33 cellular contexts compared by ENCODE assay signal in genomic region chr12:132379576-132379975, GRCh38. TPM values are rescaled to one million over a fixed set of nuclear protein-coding genes. Genes with fewer than 3 reads are reported as not detected.
"Had no signal": no experiment of that assay in that cellular context is flagged by ENCODE, and none has a peak within 500 bp of the region (broad histone marks: within the 10 kb centered on the region; RNA-seq: fewer than 3 reads in every experiment).

No MANE protein-coding gene starts in this region.

- H3K4me1 Mint-ChIP-seq: activated CD4-positive, alpha-beta T cell treated with anti-CD3 and anti-CD28 coated beads, Interleukin-2, amount 10 ng/mL, durations not matched to agents 24 days and 14 days; activated naive CD4-positive, alpha-beta T cell treated with anti-CD3 and anti-CD28 coated beads, Interleukin-2, amount 50 U/mL, for 24 hours had no signal

- H3K4me1 ChIP-seq: adrenal gland, body of pancreas, breast epithelium, Peyer's patch had no signal

- H3K9me3 Mint-ChIP-seq: activated CD4-positive, alpha-beta T cell treated with anti-CD3 and anti-CD28 coated beads, Interleukin-2, amount 10 ng/mL, durations not matched to agents 24 days and 14 days; activated CD8-positive, alpha-beta T cell treated with anti-CD3 and anti-CD28 coated beads for 36 hours; activated naive CD4-positive, alpha-beta T cell treated with anti-CD3 and anti-CD28 coated beads, Interleukin-2, amount 50 U/mL, for 24 hours; activated T-cell treated with anti-CD3 and anti-CD28 coated beads, Interleukin-2, amount 50 U/mL, for 24 hours; activated T-helper 2 cell treated with anti-CD3 and anti-CD28 coated beads, Interferon-gamma antibody, Interleukin-2, Interleukin-4, amounts not matched to agents 10 μg/mL and 5 μg/mL and 100 μg/mL, durations not matched to agents 14 hours and 24 hours and 36 hours; T-helper 1 cell treated with Interleukin-12 subunit alpha and Interleukin-12 subunit beta and Interleukin-4 antibody, amounts not matched to agents 30 μg/mL and 1 μg/mL, for 36 hours; T-helper 2 cell treated with Interferon-gamma antibody and Interleukin-4, amounts not matched to agents 5 μg/mL and 100 μg/mL, for 36 hours had no signal

- H3K27ac ChIP-seq: adrenal gland, body of pancreas, breast epithelium, KMS-11, Peyer's patch had no signal

- H3K4me2 ChIP-seq: KMS-11 had no signal

- H3K36me3 Mint-ChIP-seq: activated naive CD4-positive, alpha-beta T cell treated with anti-CD3 and anti-CD28 coated beads, Interleukin-2, amount 50 U/mL, for 24 hours had no signal

- DNase-seq: activated CD4-positive, alpha-beta T cell treated with anti-CD3 and anti-CD28 coated beads, Interleukin-2, amount 10 ng/mL, durations not matched to agents 24 days and 14 days; activated CD4-positive, alpha-beta T cell treated with anti-CD3 and anti-CD28 coated beads, Interleukin-2, amount 50 U/mL, for 4 hours; activated CD8-positive, alpha-beta T cell treated with anti-CD3 and anti-CD28 coated beads for 36 hours; activated gamma-delta T cell; activated naive CD4-positive, alpha-beta T cell treated with Interleukin-2 at 50 U/mL for 16 hours; activated T-cell treated with anti-CD3 and anti-CD28 coated beads, Interleukin-2, amount 50 U/mL, for 24 hours; body of pancreas; NCI-H1092 treated with DMSO at 0.1 percent for 48 hours; NCI-H1417; NCI-H146; NCI-H187; NCI-H2029 treated with DMSO at 0.1 percent for 48 hours; NCI-H2171 treated with DMSO at 0.1 percent for 48 hours; NCI-H446; NCI-H510A treated with DMSO at 0.1 percent for 48 hours; NCI-H526 treated with DMSO at 0.1 percent for 48 hours; NK-92 treated with Interleukin-12 subunit alpha and Interleukin-12 subunit beta, amount 100 ng/mL, for 24 hours; PC-3; RPMI8226; SIG-M5 had no signal

- ATAC-seq: activated CD8-positive, alpha-beta T cell treated with anti-CD3 and anti-CD28 coated beads for 36 hours; body of pancreas; PC-3; Right ventricle myocardium inferior had no signal

- H3K4me3 Mint-ChIP-seq: activated CD4-positive, alpha-beta T cell treated with anti-CD3 and anti-CD28 coated beads, Interleukin-2, amount 10 ng/mL, durations not matched to agents 24 days and 14 days; activated CD8-positive, alpha-beta T cell treated with anti-CD3 and anti-CD28 coated beads for 36 hours; activated naive CD4-positive, alpha-beta T cell treated with anti-CD3 and anti-CD28 coated beads, Interleukin-2, amount 50 U/mL, for 24 hours; activated T-cell treated with anti-CD3 and anti-CD28 coated beads, Interleukin-2, amount 50 U/mL, for 24 hours; T-helper 1 cell treated with Interleukin-12 subunit alpha and Interleukin-12 subunit beta and Interleukin-4 antibody, amounts not matched to agents 30 μg/mL and 1 μg/mL, for 36 hours; T-helper 2 cell treated with Interferon-gamma antibody and Interleukin-4, amounts not matched to agents 5 μg/mL and 100 μg/mL, for 36 hours had no signal

- H3K4me3 ChIP-seq: adrenal gland, body of pancreas, breast epithelium, Peyer's patch had no signal

- FAIRE-seq: astrocyte, TTC549 had no signal

- H3K27ac Mint-ChIP-seq: activated CD4-positive, alpha-beta T cell treated with anti-CD3 and anti-CD28 coated beads, Interleukin-2, amount 10 ng/mL, durations not matched to agents 24 days and 14 days; activated CD8-positive, alpha-beta T cell treated with anti-CD3 and anti-CD28 coated beads for 36 hours; activated naive CD4-positive, alpha-beta T cell treated with anti-CD3 and anti-CD28 coated beads, Interleukin-2, amount 50 U/mL, for 24 hours; activated T-cell treated with anti-CD3 and anti-CD28 coated beads, Interleukin-2, amount 50 U/mL, for 24 hours; activated T-helper 2 cell treated with anti-CD3 and anti-CD28 coated beads, Interferon-gamma antibody, Interleukin-2, Interleukin-4, amounts not matched to agents 10 μg/mL and 5 μg/mL and 100 μg/mL, durations not matched to agents 14 hours and 24 hours and 36 hours; T-helper 1 cell treated with Interleukin-12 subunit alpha and Interleukin-12 subunit beta and Interleukin-4 antibody, amounts not matched to agents 30 μg/mL and 1 μg/mL, for 36 hours; T-helper 2 cell treated with Interferon-gamma antibody and Interleukin-4, amounts not matched to agents 5 μg/mL and 100 μg/mL, for 36 hours had no signal

- H3K9me3 ChIP-seq: adrenal gland, body of pancreas, breast epithelium, Peyer's patch had no signal

- H3K36me3 ChIP-seq: adrenal gland, breast epithelium, Peyer's patch had no signal

RNA-seq across cellular contexts. Expression of gene GALNT9, which starts 50.2 kb away (rescaled TPM):
- total RNA-seq: activated CD4-positive, alpha-beta T cell treated with anti-CD3 and anti-CD28 coated beads, Interleukin-2, amount 10 ng/mL, durations not matched to agents 24 days and 14 days; activated CD8-positive, alpha-beta T cell treated with anti-CD3 and anti-CD28 coated beads for 36 hours; activated T-helper 2 cell treated with anti-CD3 and anti-CD28 coated beads, Interferon-gamma antibody, Interleukin-2, Interleukin-4, amounts not matched to agents 10 μg/mL and 5 μg/mL and 100 μg/mL, durations not matched to agents 14 hours and 24 hours and 36 hours; body of pancreas; cardiac septum; Peyer's patch; Right ventricle myocardium inferior; SK-MEL-5 had no signal
